In the genomic region with DNA sequence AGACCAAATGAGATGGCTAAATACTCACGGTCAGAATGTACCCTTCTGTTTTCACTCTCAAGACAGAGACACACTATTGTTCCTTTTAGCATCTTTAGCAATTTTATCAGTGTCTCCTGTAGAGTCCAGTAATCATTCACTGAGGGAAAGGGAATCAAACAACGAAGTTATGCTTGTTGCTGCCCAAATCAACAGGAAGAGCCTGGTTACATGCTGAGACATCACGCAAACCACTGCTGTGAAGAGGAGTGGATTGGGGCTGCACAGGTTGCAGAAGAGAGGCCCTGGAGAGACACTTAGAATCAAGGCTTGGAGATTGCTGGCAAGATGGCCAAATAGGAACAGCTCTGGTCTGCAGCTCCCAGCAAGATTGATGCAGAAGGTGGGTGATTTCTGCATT, we compare ENCODE assay signal across 8 cellular contexts. TPM values are rescaled to one million over a fixed set of nuclear protein-coding genes. Genes with fewer than 3 reads are reported as not detected.
"Had no signal": no experiment of that assay in that cellular context is flagged by ENCODE, and none has a peak within 500 bp of the region (broad histone marks: within the 10 kb centered on the region; RNA-seq: fewer than 3 reads in every experiment).

No MANE protein-coding gene starts in this region.

- H2AFZ ChIP-seq: GM23338 had no signal

- H3K27ac ChIP-seq: HL-60 had no signal

- H3K9me3 ChIP-seq: HAP-1 had no signal

- DNase-seq: H7 had no signal

- H3K9me3 Mint-ChIP-seq: GM23338 had no signal

- H3K4me3 Mint-ChIP-seq: GM23338, IgD-negative memory B cell had no signal

- H3K4me2 ChIP-seq: GM23338 had no signal

- H3K4me1 Mint-ChIP-seq: IgD-negative memory B cell had no signal

- ATAC-seq: HCT116, HepG2 had no signal

- H3K36me3 Mint-ChIP-seq: IgD-negative memory B cell had no signal

- H3K4me3 ChIP-seq: GM23338, HAP-1 had no signal

- H3K27ac Mint-ChIP-seq: GM23338, IgD-negative memory B cell had no signal

- H3K4me1 ChIP-seq: HAP-1 had no signal

- H3K36me3 ChIP-seq: HAP-1 had no signal

RNA-seq across cellular contexts. Expression of a gene that starts 40.5 kb away (rescaled TPM):
- total RNA-seq: H4 had no signal
